In genomic region chr11:118042791-118043190, GRCh38 we compare ENCODE assay signal across 25 cellular contexts. TPM values are rescaled to one million over a fixed set of nuclear protein-coding genes. Genes with fewer than 3 reads are reported as not detected.
DNase-seq lines count a peak whose midpoint lies in the region; ATAC-seq lines count a peak whose summit lies in the region.
"Had no signal": no experiment of that assay in that cellular context is flagged by ENCODE, and none has a peak within 500 bp of the region (broad histone marks: within the 10 kb centered on the region; RNA-seq: fewer than 3 reads in every experiment).

No MANE protein-coding gene starts in this region.

- no peak for ATAC-seq in activated T-helper 17 cell treated with anti-CD3 and anti-CD28 coated beads, Interleukin-2, amount 50 U/mL, for 72 hours (replicated peaks)
- no peak for ATAC-seq in memory B cell (ENCODE audit: low read depth)
- ATAC-seq: A549, GM23338 had no signal

- peaks cover 3% of the 10 kb centered on the region for H3K36me3 Mint-ChIP-seq in activated CD4-positive, alpha-beta T cell treated with anti-CD3 and anti-CD28 coated beads, Interleukin-2, amount 10 ng/mL, durations not matched to agents 24 days and 14 days (ENCODE audit: low read depth)
- H3K36me3 Mint-ChIP-seq in activated T-helper 17 cell treated with anti-CD3 and anti-CD28 coated beads, Interleukin-2, amount 50 U/mL, for 72 hours (ENCODE audit: low read depth): no peaks in the 10 kb centered on the region
- no peaks in the 10 kb centered on the region for H3K36me3 Mint-ChIP-seq in memory B cell

- peak overlapping the region; percentile 63 for H3K27ac Mint-ChIP-seq in activated CD4-positive, alpha-beta T cell treated with anti-CD3 and anti-CD28 coated beads, Interleukin-2, amount 10 ng/mL, durations not matched to agents 24 days and 14 days
- peak overlapping the region; percentile 80 for H3K27ac Mint-ChIP-seq in activated T-helper 17 cell treated with anti-CD3 and anti-CD28 coated beads, Interleukin-2, amount 50 U/mL, for 72 hours
- H3K27ac Mint-ChIP-seq in memory B cell: peak overlapping the region; percentile 13
- H3K27ac Mint-ChIP-seq: GM23338 had no signal

- no peak for DNase-seq in activated CD4-positive, alpha-beta T cell treated with anti-CD3 and anti-CD28 coated beads, Interleukin-2, amount 10 ng/mL, durations not matched to agents 24 days and 14 days
- no peak for DNase-seq in activated CD4-positive, alpha-beta T cell treated with anti-CD3 and anti-CD28 coated beads, Interleukin-2, amount 50 U/mL, for 48 hours
- DNase-seq in KBM-7 (peak; percentile 16), memory B cell (ENCODE audit: low spot score in 2 of 2) (no peak), islet precursor cell (no peak), NCI-H69 (lab: John Stamatoyannopoulos, UW) (no peak), NCI-H2081 (lab: John Stamatoyannopoulos, UW) (no peak)
- DNase-seq: activated CD4-positive, alpha-beta T cell treated with anti-CD3 and anti-CD28 coated beads for 48 hours; BE2C; EL; kidney glomerular epithelial cell; NCI-H1092 treated with DMSO at 0.1 percent for 48 hours; NCI-H1930; NCI-H226; NCI-H774; stimulated activated CD4-positive, alpha-beta T cell treated with anti-CD3 and anti-CD28 coated beads, Interleukin-4, amount 100 ng/mL, for 1 hour; stomach; transverse colon had no signal

- no peaks in the 10 kb centered on the region for H3K9me3 Mint-ChIP-seq in activated CD4-positive, alpha-beta T cell treated with anti-CD3 and anti-CD28 coated beads, Interleukin-2, amount 10 ng/mL, durations not matched to agents 24 days and 14 days
- H3K9me3 Mint-ChIP-seq in activated T-helper 17 cell treated with anti-CD3 and anti-CD28 coated beads, Interleukin-2, amount 50 U/mL, for 72 hours: no peaks in the 10 kb centered on the region
- no peaks in the 10 kb centered on the region for H3K9me3 Mint-ChIP-seq in memory B cell
- H3K9me3 Mint-ChIP-seq: GM23338 had no signal

- in situ Hi-C loops in KBM-7 (cut with MboI; ENCODE audit: low pct_unique_long_range_greater_than_20kb, low sequenced_read_pairs): no loop called here

- H3K27me3 Mint-ChIP-seq in activated CD4-positive, alpha-beta T cell treated with anti-CD3 and anti-CD28 coated beads, Interleukin-2, amount 10 ng/mL, durations not matched to agents 24 days and 14 days: no peaks in the 10 kb centered on the region
- no peaks in the 10 kb centered on the region for H3K27me3 Mint-ChIP-seq in activated T-helper 17 cell treated with anti-CD3 and anti-CD28 coated beads, Interleukin-2, amount 50 U/mL, for 72 hours
- no peaks in the 10 kb centered on the region for H3K27me3 Mint-ChIP-seq in memory B cell

- intact Hi-C loops in activated CD4-positive, alpha-beta T cell treated with anti-CD3 and anti-CD28 coated beads, Interleukin-2, amount 10 ng/mL, durations not matched to agents 24 days and 14 days (cut with micrococcal nuclease): no loop called here

- H3K4me1 Mint-ChIP-seq in activated CD4-positive, alpha-beta T cell treated with anti-CD3 and anti-CD28 coated beads, Interleukin-2, amount 10 ng/mL, durations not matched to agents 24 days and 14 days: peaks cover 58% of the 10 kb centered on the region
- H3K4me1 Mint-ChIP-seq in activated T-helper 17 cell treated with anti-CD3 and anti-CD28 coated beads, Interleukin-2, amount 50 U/mL, for 72 hours: peaks cover 53% of the 10 kb centered on the region
- peaks cover 19% of the 10 kb centered on the region for H3K4me1 Mint-ChIP-seq in memory B cell
- H3K4me1 Mint-ChIP-seq: GM23338 had no signal

- peak overlapping the region; percentile 6 for H3K4me3 Mint-ChIP-seq in activated CD4-positive, alpha-beta T cell treated with anti-CD3 and anti-CD28 coated beads, Interleukin-2, amount 10 ng/mL, durations not matched to agents 24 days and 14 days
- H3K4me3 Mint-ChIP-seq in activated T-helper 17 cell treated with anti-CD3 and anti-CD28 coated beads, Interleukin-2, amount 50 U/mL, for 72 hours: peak overlapping the region; percentile 36
- H3K4me3 Mint-ChIP-seq in memory B cell: no peak overlapping the region
- H3K4me3 Mint-ChIP-seq: GM23338 had no signal

RNA-seq across cellular contexts. Expression of gene TMPRSS4, which starts 34.1 kb away (rescaled TPM):
- total RNA-seq in activated CD4-positive, alpha-beta T cell treated with anti-CD3 and anti-CD28 coated beads, Interleukin-2, amount 10 ng/mL, durations not matched to agents 24 days and 14 days: not detected in 2 replicates
- under 1 TPM in 1 of 2 donors, not detected in 1; 0.11 TPM for total RNA-seq in activated T-helper 17 cell treated with anti-CD3 and anti-CD28 coated beads, Interleukin-2, amount 50 U/mL, for 72 hours
- total RNA-seq: fibroblast of lung, lung microvascular endothelial cell, omental fat pad had no signal

RNA-seq across cellular contexts. Expression of gene SMIM35, which starts 44.0 kb away (rescaled TPM):
- 0.14 and 0.28 TPM in 2 replicates for total RNA-seq in activated CD4-positive, alpha-beta T cell treated with anti-CD3 and anti-CD28 coated beads, Interleukin-2, amount 10 ng/mL, durations not matched to agents 24 days and 14 days
- total RNA-seq in activated T-helper 17 cell treated with anti-CD3 and anti-CD28 coated beads, Interleukin-2, amount 50 U/mL, for 72 hours: not detected
- total RNA-seq: breast epithelium, fibroblast of lung, GM23338, lung microvascular endothelial cell, stomach, transverse colon had no signal

RNA-seq across cellular contexts. Expression of gene IL10RA, which starts 56.6 kb away (rescaled TPM):
- 86.6 and 89.9 TPM in 2 replicates for total RNA-seq in activated CD4-positive, alpha-beta T cell treated with anti-CD3 and anti-CD28 coated beads, Interleukin-2, amount 10 ng/mL, durations not matched to agents 24 days and 14 days
- 100 to 1,000 TPM in 1 of 2 donors, 10 to 100 TPM in 1; 63.0 to 108 TPM for total RNA-seq in activated T-helper 17 cell treated with anti-CD3 and anti-CD28 coated beads, Interleukin-2, amount 50 U/mL, for 72 hours
- total RNA-seq: lung microvascular endothelial cell had no signal

Comparison
In these comparisons a context has a peak if more than half of its experiments do, and no peak if none do; other contexts are left out.
1. H3K27ac Mint-ChIP-seq: peak in every context shown above with its lines; median percentile 80 in activated T-helper 17 cell treated with anti-CD3 and anti-CD28 coated beads, Interleukin-2, amount 50 U/mL, for 72 hours; 63 in activated CD4-positive, alpha-beta T cell treated with anti-CD3 and anti-CD28 coated beads, Interleukin-2, amount 10 ng/mL, durations not matched to agents 24 days and 14 days; 13 in memory B cell.